6 cellular contexts compared by ENCODE assay signal in genomic region chr1:173861731-173862145, GRCh38.
A peak's percentile ranks its signal among the peaks of the same experiment; 100 is the strongest.
DNase-seq lines count a peak whose midpoint lies in the region; ATAC-seq lines count a peak whose summit lies in the region.

No MANE protein-coding gene starts in this region.

- ATAC-seq in GM19351 (IDR thresholded peaks at IDR 0.05; ENCODE audit: unreplicated experiment): no peak

- DNase-seq in DMS 273 treated with DMSO at 0.1 percent for 48 hours (lab: John Stamatoyannopoulos, UW) (peak; percentile 67), NAMALWA (ENCODE audit: low spot score) (peak; percentile 74), cerebellar cortex (ENCODE audit: low spot score) (peak; percentile 48), SKM-1 treated with dmso at 0.1 percent for 144 hours (lab: John Stamatoyannopoulos, UW; ENCODE audit: unreplicated experiment) (no peak)
- DNase-seq in effector CD4-positive, alpha-beta T cell: no peak

Comparison
In these comparisons a context has a peak if more than half of its experiments do, and no peak if none do; other contexts are left out.
1. DNase-seq: peak in DMS 273 treated with DMSO at 0.1 percent for 48 hours (single experiment), NAMALWA (single experiment) and cerebellar cortex (single experiment); none in effector CD4-positive, alpha-beta T cell (single experiment) and SKM-1 treated with dmso at 0.1 percent for 144 hours (single experiment).